ENCODE assay signal across 22 cellular contexts in the genomic region with DNA sequence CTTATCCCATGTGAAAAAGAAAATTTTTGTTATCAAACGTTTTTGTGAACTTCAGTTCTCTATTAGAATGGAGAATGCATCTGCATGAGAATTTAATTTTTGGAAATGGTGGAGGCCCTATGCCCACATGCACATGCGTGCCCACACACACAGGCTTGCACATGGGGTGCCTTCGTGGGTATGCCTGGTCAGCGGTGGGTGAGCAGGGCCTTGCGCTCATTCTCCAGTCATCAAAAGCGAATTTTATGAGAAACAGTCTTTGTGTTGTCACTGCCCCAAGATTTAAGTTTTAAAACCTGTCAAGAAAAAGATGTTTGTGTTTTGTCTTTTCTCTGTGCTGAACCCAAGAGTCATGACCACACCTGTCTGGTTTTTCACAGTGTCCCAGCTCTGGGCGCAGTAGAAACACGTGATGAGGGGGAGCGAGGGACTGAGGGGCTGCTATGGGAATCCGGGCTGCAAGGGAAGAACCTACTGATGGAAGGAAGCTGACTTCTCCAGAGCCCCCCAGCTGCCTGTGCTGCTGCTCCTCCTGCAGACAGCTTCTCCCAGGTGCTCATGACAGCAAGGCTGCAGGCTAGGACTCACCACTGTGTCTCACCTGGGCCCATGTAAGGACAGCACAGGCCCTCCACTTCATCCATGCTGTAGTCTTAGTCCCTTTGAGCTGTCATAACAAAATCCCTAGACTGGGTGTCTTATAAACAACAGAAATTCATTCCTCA.
DNase-seq lines count a peak whose midpoint lies in the region; ATAC-seq and TF ChIP-seq lines count a peak whose summit lies in the region.
"Had no signal": no experiment of that assay in that cellular context is flagged by ENCODE, and none has a peak within 500 bp of the region (broad histone marks: within the 10 kb centered on the region; RNA-seq: fewer than 3 reads in every experiment).

No MANE protein-coding gene starts in this region.

- TF ChIP-seq CTCF in natural killer cell (IDR thresholded peaks at IDR 0.05) = no peak
- TF ChIP-seq CTCF in colonic mucosa (IDR thresholded peaks at IDR 0.05) = no peak

- no peak overlapping the region for H3K27ac ChIP-seq in colonic mucosa

- H3K4me3 ChIP-seq in colonic mucosa = no peak overlapping the region
- H3K4me3 ChIP-seq: GM12878 had no signal

- H3K4me1 ChIP-seq in colonic mucosa = no peaks in the 10 kb centered on the region
- H3K4me1 ChIP-seq: BE2C had no signal

- no peaks in the 10 kb centered on the region for H3K27me3 Mint-ChIP-seq in natural killer cell (ENCODE audit: low read depth in 2 of 2)
- H3K27me3 Mint-ChIP-seq in natural killer cell treated with Interleukin-12 subunit alpha and Interleukin-12 subunit beta and Interleukin-15 and Interleukin-18, amount 100 ng/mL, for 72 hours = peaks cover 0 to 3% of the 10 kb centered on the region in 2 donors

- ATAC-seq in natural killer cell (no peak), GM19328 (IDR thresholded peaks at IDR 0.05; ENCODE audit: unreplicated experiment) (no peak)
- ATAC-seq in natural killer cell treated with Interleukin-12 subunit alpha and Interleukin-12 subunit beta and Interleukin-15 and Interleukin-18, amount 100 ng/mL, for 72 hours = no peak
- ATAC-seq: GM12878, Panc1, SK-N-SH treated with all-trans-retinoic acid at 6 μM for 48 hours had no signal

- no peaks in the 10 kb centered on the region for H3K9me3 Mint-ChIP-seq in natural killer cell
- H3K9me3 Mint-ChIP-seq in natural killer cell treated with Interleukin-12 subunit alpha and Interleukin-12 subunit beta and Interleukin-15 and Interleukin-18, amount 100 ng/mL, for 72 hours = no peaks in the 10 kb centered on the region
- H3K9me3 Mint-ChIP-seq: CD4-positive, alpha-beta T cell; IgD-negative memory B cell had no signal

- intact Hi-C loops in natural killer cell (cut with micrococcal nuclease) = no loop called here
- intact Hi-C loops in colonic mucosa (cut with DNase I) = no loop called here
- intact Hi-C loops in posterior vena cava (cut with DNase I) = loop anchor here in 1 of 2 donors (5.0 kb wide), 1 partner anchor 67 kb away; no protein-coding TSS in a partner anchor

- H3K9ac ChIP-seq in colonic mucosa (ENCODE audit: low read depth in 2 of 2, low read length in 2 of 2) = no peak overlapping the region

- H3K27me3 ChIP-seq in colonic mucosa = no peaks in the 10 kb centered on the region
- H3K27me3 ChIP-seq: BE2C had no signal

- H3K4me1 Mint-ChIP-seq in natural killer cell = no peaks in the 10 kb centered on the region
- H3K4me1 Mint-ChIP-seq in natural killer cell treated with Interleukin-12 subunit alpha and Interleukin-12 subunit beta and Interleukin-15 and Interleukin-18, amount 100 ng/mL, for 72 hours (ENCODE audit: low read depth in 2 of 2) = no peaks in the 10 kb centered on the region
- H3K4me1 Mint-ChIP-seq: IgD-negative memory B cell had no signal

- no peak overlapping the region for H3K4me3 Mint-ChIP-seq in natural killer cell
- H3K4me3 Mint-ChIP-seq in natural killer cell treated with Interleukin-12 subunit alpha and Interleukin-12 subunit beta and Interleukin-15 and Interleukin-18, amount 100 ng/mL, for 72 hours = no peak overlapping the region
- H3K4me3 Mint-ChIP-seq: CD4-positive, alpha-beta T cell; IgD-negative memory B cell had no signal

- H3K9me3 ChIP-seq in colonic mucosa = no peaks in the 10 kb centered on the region
- H3K9me3 ChIP-seq: BE2C had no signal

- H3K36me3 ChIP-seq in colonic mucosa = no peaks in the 10 kb centered on the region
- H3K36me3 ChIP-seq: BE2C had no signal

- DNase-seq in natural killer cell (peak; percentile 4), colonic mucosa (peak; percentile 6), posterior vena cava (ENCODE audit: low spot score) (peak; percentile 15), NCI-H146 (lab: John Stamatoyannopoulos, UW) (no peak), NCI-H2227 treated with DMSO at 0.1 percent for 48 hours (lab: John Stamatoyannopoulos, UW) (no peak)
- DNase-seq in natural killer cell treated with Interleukin-12 subunit alpha and Interleukin-12 subunit beta and Interleukin-15 and Interleukin-18, amount 100 ng/mL, for 72 hours (ENCODE audit: low spot score) = no peak
- DNase-seq: BE2C; CD4-positive, alpha-beta T cell; COR-L47; DMS 273 treated with DMSO at 0.1 percent for 48 hours; DMS79 treated with DMSO at 0.1 percent for 48 hours; GOT3; NCI-H1105; NCI-H2029 treated with DMSO at 0.1 percent for 48 hours; NCI-H345; NCI-H524; NCI-H774 had no signal

- no peak overlapping the region for H3K27ac Mint-ChIP-seq in natural killer cell
- H3K27ac Mint-ChIP-seq in natural killer cell treated with Interleukin-12 subunit alpha and Interleukin-12 subunit beta and Interleukin-15 and Interleukin-18, amount 100 ng/mL, for 72 hours = no peak overlapping the region
- H3K27ac Mint-ChIP-seq: CD4-positive, alpha-beta T cell; IgD-negative memory B cell had no signal

- H3K36me3 Mint-ChIP-seq in natural killer cell = no peaks in the 10 kb centered on the region
- no peaks in the 10 kb centered on the region for H3K36me3 Mint-ChIP-seq in natural killer cell treated with Interleukin-12 subunit alpha and Interleukin-12 subunit beta and Interleukin-15 and Interleukin-18, amount 100 ng/mL, for 72 hours
- H3K36me3 Mint-ChIP-seq: IgD-negative memory B cell had no signal

Comparison
In these comparisons a context has a peak if more than half of its experiments do, and no peak if none do; other contexts are left out.
1. DNase-seq: peak in natural killer cell (single experiment), colonic mucosa (single experiment) and posterior vena cava (single experiment); none in natural killer cell treated with Interleukin-12 subunit alpha and Interleukin-12 subunit beta and Interleukin-15 and Interleukin-18, amount 100 ng/mL, for 72 hours (single experiment), NCI-H146 (single experiment) and NCI-H2227 treated with DMSO at 0.1 percent for 48 hours (single experiment).